16 cellular contexts compared by ENCODE assay signal in genomic region chr5:17928571-17928970, GRCh38.
DNase-seq lines count a peak whose midpoint lies in the region; ATAC-seq and TF ChIP-seq lines count a peak whose summit lies in the region.
"Had no signal": no experiment of that assay in that cellular context is flagged by ENCODE, and none has a peak within 500 bp of the region (broad histone marks: within the 10 kb centered on the region; RNA-seq: fewer than 3 reads in every experiment).

No MANE protein-coding gene starts in this region.

- H3K9me3 ChIP-seq in heart left ventricle, result peaks cover 0 to 17% (median 7%) of the 10 kb centered on the region in 12 donors
- peaks cover 0 to 17% (median 0%) of the 10 kb centered on the region in 3 experiments for H3K9me3 ChIP-seq in naive thymus-derived CD4-positive, alpha-beta T cell (ENCODE audit: control insufficient read depth in 2 of 3, low read length in 3 of 3)
- H3K9me3 ChIP-seq in BE2C, result no peaks in the 10 kb centered on the region
- H3K9me3 ChIP-seq in CD4-positive, alpha-beta memory T cell (ENCODE audit: control insufficient read depth in 1 of 2, low read length in 2 of 2), result peaks cover 0 to 7% of the 10 kb centered on the region in 2 donors

- H3K27ac ChIP-seq in heart left ventricle (no peak overlapping the region), cingulate gyrus (ENCODE audit: low read depth, low read length) (peak overlapping the region; percentile 75)
- no peak overlapping the region for H3K27ac ChIP-seq in naive thymus-derived CD4-positive, alpha-beta T cell (ENCODE audit: low read depth, low read length)
- no peak overlapping the region for H3K27ac ChIP-seq in CD4-positive, alpha-beta memory T cell (ENCODE audit: low read depth, low read length)
- H3K27ac ChIP-seq: sigmoid colon had no signal

- no peak overlapping the region for H3K4me3 Mint-ChIP-seq in naive thymus-derived CD4-positive, alpha-beta T cell
- H3K4me3 Mint-ChIP-seq in activated T-helper 1 cell treated with anti-CD3 and anti-CD28 coated beads, Interleukin-12 subunit alpha, Interleukin-12 subunit beta, Interleukin-2, Interleukin-4 antibody, amounts not matched to agents 30 ng/mL and 10 ng/mL and 1 ng/mL, durations not matched to agents 14 hours and 24 hours and 36 hours, result no peak overlapping the region
- H3K4me3 Mint-ChIP-seq in CD4-positive, alpha-beta memory T cell, result no peak overlapping the region
- no peak overlapping the region for H3K4me3 Mint-ChIP-seq in activated naive CD4-positive, alpha-beta T cell treated with anti-CD3 and anti-CD28 coated beads for 36 hours

- no peaks in the 10 kb centered on the region for H3K36me3 ChIP-seq in heart left ventricle
- H3K36me3 ChIP-seq in naive thymus-derived CD4-positive, alpha-beta T cell (ENCODE audit: control insufficient read depth in 2 of 3, insufficient read depth in 3 of 3, low read length in 3 of 3), result no peaks in the 10 kb centered on the region
- no peaks in the 10 kb centered on the region for H3K36me3 ChIP-seq in BE2C
- H3K36me3 ChIP-seq in CD4-positive, alpha-beta memory T cell (ENCODE audit: insufficient read depth, low read length), result no peaks in the 10 kb centered on the region
- H3K36me3 ChIP-seq: sigmoid colon had no signal

- ATAC-seq in Right ventricle myocardium superior (ENCODE audit: poor library complexity) (no peak), heart left ventricle (no peak)
- ATAC-seq in naive thymus-derived CD4-positive, alpha-beta T cell, result peak; percentile 38

- peaks cover 0 to 3% (median 0%) of the 10 kb centered on the region in 12 donors for H3K4me1 ChIP-seq in heart left ventricle
- H3K4me1 ChIP-seq in naive thymus-derived CD4-positive, alpha-beta T cell (ENCODE audit: control insufficient read depth in 2 of 2, insufficient read depth in 2 of 2, low read length in 2 of 2), result no peaks in the 10 kb centered on the region
- no peaks in the 10 kb centered on the region for H3K4me1 ChIP-seq in BE2C
- no peaks in the 10 kb centered on the region for H3K4me1 ChIP-seq in CD4-positive, alpha-beta memory T cell (ENCODE audit: insufficient read depth, low read length)
- H3K4me1 ChIP-seq: sigmoid colon had no signal

- intact Hi-C loops in Right ventricle myocardium superior (cut with DNase I) (no loop called here), heart left ventricle (cut with DNase I) (no loop called here)
- intact Hi-C loops in naive thymus-derived CD4-positive, alpha-beta T cell (cut with micrococcal nuclease), result no loop called here
- intact Hi-C loops in activated T-helper 1 cell treated with anti-CD3 and anti-CD28 coated beads, Interleukin-12 subunit alpha, Interleukin-12 subunit beta, Interleukin-2, Interleukin-4 antibody, amounts not matched to agents 30 ng/mL and 10 ng/mL and 1 ng/mL, durations not matched to agents 14 hours and 24 hours and 36 hours (cut with micrococcal nuclease), result no loop called here
- intact Hi-C loops in CD4-positive, alpha-beta memory T cell (cut with micrococcal nuclease), result no loop called here
- intact Hi-C loops in activated naive CD4-positive, alpha-beta T cell treated with anti-CD3 and anti-CD28 coated beads for 36 hours (cut with micrococcal nuclease), result no loop called here

- peaks cover 1 to 31% (median 17%) of the 10 kb centered on the region in 11 donors for H3K9me3 Mint-ChIP-seq in naive thymus-derived CD4-positive, alpha-beta T cell
- H3K9me3 Mint-ChIP-seq in activated T-helper 1 cell treated with anti-CD3 and anti-CD28 coated beads, Interleukin-12 subunit alpha, Interleukin-12 subunit beta, Interleukin-2, Interleukin-4 antibody, amounts not matched to agents 30 ng/mL and 10 ng/mL and 1 ng/mL, durations not matched to agents 14 hours and 24 hours and 36 hours, result peaks cover 17% of the 10 kb centered on the region
- peaks cover 3 to 36% (median 14%) of the 10 kb centered on the region in 8 donors for H3K9me3 Mint-ChIP-seq in CD4-positive, alpha-beta memory T cell
- peaks cover 24% of the 10 kb centered on the region for H3K9me3 Mint-ChIP-seq in activated naive CD4-positive, alpha-beta T cell treated with anti-CD3 and anti-CD28 coated beads for 36 hours

- TF ChIP-seq CTCF in heart left ventricle (IDR thresholded peaks at IDR 0.05) (no peak), BE2C (IDR thresholded peaks at IDR 0.05; ENCODE audit: low read depth, low read length) (no peak)

- CTCF ChIA-PET in naive thymus-derived CD4-positive, alpha-beta T cell (lab: Charles Lee), result no interaction called here
- CTCF ChIA-PET in CD4-positive, alpha-beta memory T cell (lab: Charles Lee; ENCODE audit: partially characterized antibody), result no interaction called here
- CTCF ChIA-PET in activated naive CD4-positive, alpha-beta T cell treated with anti-CD3 and anti-CD28 coated beads for 36 hours (lab: Charles Lee), result no interaction called here

- H3K27me3 Mint-ChIP-seq in naive thymus-derived CD4-positive, alpha-beta T cell, result no peaks in the 10 kb centered on the region
- no peaks in the 10 kb centered on the region for H3K27me3 Mint-ChIP-seq in activated T-helper 1 cell treated with anti-CD3 and anti-CD28 coated beads, Interleukin-12 subunit alpha, Interleukin-12 subunit beta, Interleukin-2, Interleukin-4 antibody, amounts not matched to agents 30 ng/mL and 10 ng/mL and 1 ng/mL, durations not matched to agents 14 hours and 24 hours and 36 hours (ENCODE audit: insufficient read depth)
- H3K27me3 Mint-ChIP-seq in CD4-positive, alpha-beta memory T cell, result no peaks in the 10 kb centered on the region
- H3K27me3 Mint-ChIP-seq in activated naive CD4-positive, alpha-beta T cell treated with anti-CD3 and anti-CD28 coated beads for 36 hours (ENCODE audit: low read depth), result no peaks in the 10 kb centered on the region

- 50 to 64% (median 53%) methylated on average over 1 of the region's 1 CpG for WGBS in heart left ventricle, 4 donors

- H3K4me1 Mint-ChIP-seq in naive thymus-derived CD4-positive, alpha-beta T cell, result no peaks in the 10 kb centered on the region
- no peaks in the 10 kb centered on the region for H3K4me1 Mint-ChIP-seq in activated T-helper 1 cell treated with anti-CD3 and anti-CD28 coated beads, Interleukin-12 subunit alpha, Interleukin-12 subunit beta, Interleukin-2, Interleukin-4 antibody, amounts not matched to agents 30 ng/mL and 10 ng/mL and 1 ng/mL, durations not matched to agents 14 hours and 24 hours and 36 hours (ENCODE audit: low read depth)
- H3K4me1 Mint-ChIP-seq in CD4-positive, alpha-beta memory T cell, result no peaks in the 10 kb centered on the region
- H3K4me1 Mint-ChIP-seq in activated naive CD4-positive, alpha-beta T cell treated with anti-CD3 and anti-CD28 coated beads for 36 hours (ENCODE audit: low read depth), result no peaks in the 10 kb centered on the region

- H3K4me3 ChIP-seq in heart left ventricle (no peak overlapping the region), BE2C (ENCODE audit: low read depth, low read length) (no peak overlapping the region)
- H3K4me3 ChIP-seq in naive thymus-derived CD4-positive, alpha-beta T cell (ENCODE audit: low read length), result no peak overlapping the region
- H3K4me3 ChIP-seq in CD4-positive, alpha-beta memory T cell (ENCODE audit: low read length in 2 of 2), result no peak overlapping the region
- H3K4me3 ChIP-seq: sigmoid colon had no signal

- no peak for TF ChIP-seq POLR2A in heart left ventricle (IDR thresholded peaks at IDR 0.05)

- no peaks in the 10 kb centered on the region for H3K36me3 Mint-ChIP-seq in naive thymus-derived CD4-positive, alpha-beta T cell
- no peaks in the 10 kb centered on the region for H3K36me3 Mint-ChIP-seq in activated T-helper 1 cell treated with anti-CD3 and anti-CD28 coated beads, Interleukin-12 subunit alpha, Interleukin-12 subunit beta, Interleukin-2, Interleukin-4 antibody, amounts not matched to agents 30 ng/mL and 10 ng/mL and 1 ng/mL, durations not matched to agents 14 hours and 24 hours and 36 hours (ENCODE audit: low read depth)
- H3K36me3 Mint-ChIP-seq in CD4-positive, alpha-beta memory T cell, result no peaks in the 10 kb centered on the region
- H3K36me3 Mint-ChIP-seq in activated naive CD4-positive, alpha-beta T cell treated with anti-CD3 and anti-CD28 coated beads for 36 hours (ENCODE audit: low read depth), result no peaks in the 10 kb centered on the region

- DNase-seq in Right ventricle myocardium superior, result peak; percentile 55
- DNase-seq in heart left ventricle, result no peak
- DNase-seq in naive thymus-derived CD4-positive, alpha-beta T cell, result no peak
- DNase-seq in BE2C, result no peak
- no peak for DNase-seq in activated T-helper 1 cell treated with anti-CD3 and anti-CD28 coated beads, Interleukin-12 subunit alpha, Interleukin-12 subunit beta, Interleukin-2, Interleukin-4 antibody, amounts not matched to agents 30 ng/mL and 10 ng/mL and 1 ng/mL, durations not matched to agents 14 hours and 24 hours and 36 hours (ENCODE audit: low spot score)
- no peak for DNase-seq in CD4-positive, alpha-beta memory T cell
- no peak for DNase-seq in activated naive CD4-positive, alpha-beta T cell treated with anti-CD3 and anti-CD28 coated beads for 36 hours
- DNase-seq: effector memory CD4-positive, alpha-beta T cell; islet precursor cell; KBM-7; NCI-H1694 treated with DMSO at 0.1 percent for 48 hours; NCI-H526; RPMI8226; sigmoid colon; stimulated activated naive CD4-positive, alpha-beta T cell treated with Interleukin-2 at 50 U/mL for 16 hours had no signal

- POLR2A ChIA-PET in naive thymus-derived CD4-positive, alpha-beta T cell (lab: Charles Lee), result no interaction called here
- POLR2A ChIA-PET in CD4-positive, alpha-beta memory T cell (lab: Charles Lee; ENCODE audit: partially characterized antibody), result no interaction called here

- no peak overlapping the region for H3K27ac Mint-ChIP-seq in naive thymus-derived CD4-positive, alpha-beta T cell
- H3K27ac Mint-ChIP-seq in activated T-helper 1 cell treated with anti-CD3 and anti-CD28 coated beads, Interleukin-12 subunit alpha, Interleukin-12 subunit beta, Interleukin-2, Interleukin-4 antibody, amounts not matched to agents 30 ng/mL and 10 ng/mL and 1 ng/mL, durations not matched to agents 14 hours and 24 hours and 36 hours, result no peak overlapping the region
- no peak overlapping the region for H3K27ac Mint-ChIP-seq in CD4-positive, alpha-beta memory T cell
- H3K27ac Mint-ChIP-seq in activated naive CD4-positive, alpha-beta T cell treated with anti-CD3 and anti-CD28 coated beads for 36 hours, result no peak overlapping the region

- no peaks in the 10 kb centered on the region for H3K27me3 ChIP-seq in heart left ventricle
- H3K27me3 ChIP-seq in naive thymus-derived CD4-positive, alpha-beta T cell (ENCODE audit: control insufficient read depth in 2 of 2, insufficient read depth in 2 of 2, low read length in 2 of 2), result no peaks in the 10 kb centered on the region
- no peaks in the 10 kb centered on the region for H3K27me3 ChIP-seq in BE2C
- no peaks in the 10 kb centered on the region for H3K27me3 ChIP-seq in CD4-positive, alpha-beta memory T cell (ENCODE audit: insufficient read depth, low read length)
- H3K27me3 ChIP-seq: sigmoid colon had no signal
